8 cellular contexts compared by ENCODE assay signal in the genomic region with DNA sequence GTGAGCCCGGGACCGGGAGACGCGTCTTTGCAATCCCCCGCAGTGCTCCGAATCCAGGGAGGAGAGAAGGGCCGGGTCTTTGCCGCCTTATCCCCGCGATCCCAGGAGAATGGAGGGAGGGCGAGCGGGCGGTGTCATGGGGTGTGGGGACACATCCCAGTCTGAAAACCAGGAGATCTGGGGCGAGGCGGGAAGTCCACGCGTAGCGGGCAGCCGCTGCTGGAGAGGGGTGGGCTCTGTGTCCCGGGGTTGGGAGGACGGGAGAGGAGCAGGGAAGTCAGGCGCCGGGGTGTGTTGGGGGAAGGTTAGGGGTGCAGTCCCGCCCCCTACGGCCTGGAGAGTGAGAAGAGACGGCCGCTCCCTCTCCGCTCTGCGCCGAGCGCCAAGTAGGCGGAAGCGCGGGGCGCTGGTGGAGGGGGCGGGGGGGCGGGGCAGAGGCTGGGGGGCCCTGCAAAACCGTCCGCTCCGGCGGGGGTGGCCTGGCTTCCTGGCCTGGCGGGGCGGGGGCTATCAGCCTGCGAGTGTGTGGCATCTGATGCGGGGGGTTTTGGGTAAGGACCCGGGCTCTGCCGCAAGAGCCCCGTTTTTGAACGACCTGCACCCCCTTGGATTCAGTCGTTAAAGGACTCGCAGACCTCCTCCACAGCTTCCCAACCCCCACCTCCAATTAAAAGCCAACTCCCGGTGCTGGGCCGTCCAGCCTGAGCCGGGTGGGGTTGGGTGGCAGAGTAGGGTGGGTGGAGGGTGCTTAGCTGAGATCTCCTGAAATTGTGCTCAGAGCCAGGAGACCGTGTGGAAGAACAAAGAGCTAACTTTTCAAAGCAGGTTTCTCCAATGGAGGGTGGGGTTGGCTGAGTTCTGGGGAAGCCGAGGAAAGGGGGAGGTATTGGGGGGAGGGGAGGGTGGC. TPM values are rescaled to one million over a fixed set of nuclear protein-coding genes. Genes with fewer than 3 reads are reported as not detected.
DNase-seq lines count a peak whose midpoint lies in the region; ATAC-seq and TF ChIP-seq lines count a peak whose summit lies in the region.

No MANE protein-coding gene starts in this region.

- H3K27ac ChIP-seq in HL-60 (replicated peaks): peak overlapping the region; percentile 89
- peak overlapping the region; percentile 85 to 99 (median 95) for H3K27ac ChIP-seq in heart right ventricle
- peak overlapping the region; percentile 97 for H3K27ac ChIP-seq in prostate gland

- intact Hi-C loops in heart right ventricle (cut with DNase I): loop anchor here in 7 of 10 donors (2.0 to 10.0 kb wide), 7 partner anchors 37 to 284 kb away; partner anchors contain the start of genes PLXDC1 (in 3 of the 7) and FBXO47 (in 2 of the 7)
- intact Hi-C loops in prostate gland (cut with DNase I): loop anchor here (5.0 kb wide), 3 partner anchors 57 to 112 kb away; partner anchors contain the start of genes FBXO47 and LASP1NB

- TF ChIP-seq CTCF in HL-60 (IDR thresholded peaks at IDR 0.05; ENCODE audit: insufficient read depth, low read length) (no peak), heart right ventricle (IDR thresholded peaks at IDR 0.05) (no peak), prostate gland (IDR thresholded peaks at IDR 0.05) (no peak)

- no peaks in the 10 kb centered on the region for H3K9me3 ChIP-seq in heart right ventricle
- no peaks in the 10 kb centered on the region for H3K9me3 ChIP-seq in prostate gland

- peak; percentile 79 to 80 for DNase-seq in HL-60 (ENCODE audit: low read depth in 1 of 2, low spot score in 1 of 2)
- DNase-seq in SW 1271 (lab: John Stamatoyannopoulos, UW): peak; percentile 55 to 62
- peak; percentile 25 for DNase-seq in activated naive CD8-positive, alpha-beta T cell treated with anti-CD3 and anti-CD28 coated beads, Interleukin-2, amount 50 U/mL, for 16 hours (ENCODE audit: low read depth, low spot score)
- peak; percentile 74 to 76 for DNase-seq in heart right ventricle
- peak; percentile 69 for DNase-seq in prostate gland (ENCODE audit: low spot score)
- DNase-seq in GDM1 (lab: John Stamatoyannopoulos, UW): no peak

- H3K4me3 ChIP-seq in GM08714 (ENCODE audit: low read length) (peak overlapping the region; percentile 98), HL-60 (replicated peaks; ENCODE audit: insufficient read depth, low read length) (peak overlapping the region; percentile 94), heart right ventricle (peak overlapping the region; percentile 75 to 99 (median 94)), prostate gland (peak overlapping the region; percentile 84 to 93)

- peak; percentile 45 for TF ChIP-seq POLR2A in prostate gland (IDR thresholded peaks at IDR 0.05)

- ATAC-seq in heart right ventricle (peak; percentile 49 to 71 (median 67)), GM21786 (IDR thresholded peaks at IDR 0.05; ENCODE audit: unreplicated experiment) (no peak)

- H3K36me3 ChIP-seq in heart right ventricle (peaks cover 0 to 19% (median 0%) of the 10 kb centered on the region in 9 donors), prostate gland (no peaks in the 10 kb centered on the region)

- H3K27me3 ChIP-seq in HL-60 (ENCODE audit: insufficient read depth, poor library complexity, severe bottlenecking): no peaks in the 10 kb centered on the region
- no peaks in the 10 kb centered on the region for H3K27me3 ChIP-seq in heart right ventricle
- no peaks in the 10 kb centered on the region for H3K27me3 ChIP-seq in prostate gland (replicated peaks; ENCODE audit: insufficient read depth)

- 1% methylated on average over 47 to 51 of the region's 56 CpGs for WGBS in heart right ventricle, 2 donors
- WGBS in prostate gland: under 1% methylated on average over 47 of the region's 56 CpGs

- H3K4me1 ChIP-seq in heart right ventricle (peaks cover 27 to 66% (median 57%) of the 10 kb centered on the region in 9 donors), prostate gland (replicated peaks) (peaks cover 15% of the 10 kb centered on the region)

RNA-seq across cellular contexts. Expression of gene LASP1, which starts 0.7 kb away (rescaled TPM):
- total RNA-seq in heart right ventricle (10 to 100 TPM; 19.5 to 56.9 (median 23.0) TPM), prostate gland (10 to 100 TPM; 61.8 to 93.4 TPM)
- 10 to 100 TPM; 21.3 to 25.4 TPM for polyA plus RNA-seq in heart right ventricle

RNA-seq across cellular contexts. Expression of gene RPL23, which starts 17.0 kb away (rescaled TPM):
- 100 to 1,000 TPM; 725 to 991 (median 835) TPM for total RNA-seq in heart right ventricle
- 1,000 to 10,000 TPM; 1,798 to 2,733 TPM for polyA plus RNA-seq in heart right ventricle
- total RNA-seq in prostate gland: 1,000 to 10,000 TPM; 1,006 to 2,029 TPM

RNA-seq across cellular contexts. Expression of gene CWC25, which starts 45.4 kb away (rescaled TPM):
- total RNA-seq in heart right ventricle (10 to 100 TPM in 2 of 10 donors, 1 to 10 TPM in 8; 7.7 to 11.2 (median 9.0) TPM), prostate gland (10 to 100 TPM; 21.9 to 23.3 TPM)
- polyA plus RNA-seq in heart right ventricle: 10 to 100 TPM in 1 of 2 donors, 1 to 10 TPM in 1; 9.1 to 22.6 TPM
